In genomic region chr1:30409476-30410152, GRCh38 we compare ENCODE assay signal across 19 cellular contexts.
DNase-seq lines count a peak whose midpoint lies in the region; FAIRE-seq and TF ChIP-seq lines count a peak whose summit lies in the region.
"Had no signal": no experiment of that assay in that cellular context is flagged by ENCODE, and none has a peak within 500 bp of the region (broad histone marks: within the 10 kb centered on the region; RNA-seq: fewer than 3 reads in every experiment).

No MANE protein-coding gene starts in this region.

- H3K4me3 Mint-ChIP-seq in astrocyte (ENCODE audit: unreplicated experiment) (no peak overlapping the region), progenitor cell of endocrine pancreas (ENCODE audit: low read depth) (no peak overlapping the region)
- H3K4me3 Mint-ChIP-seq: activated naive CD8-positive, alpha-beta T cell treated with anti-CD3 and anti-CD28 coated beads, Interleukin-2, amount 50 U/mL, for 24 hours had no signal

- H3K27me3 ChIP-seq in BLaER1 (no peaks in the 10 kb centered on the region), astrocyte (ENCODE audit: insufficient read depth, low read length) (peaks cover 2% of the 10 kb centered on the region)
- H3K27me3 ChIP-seq: cardiac muscle cell had no signal

- H3K4me2 ChIP-seq in BLaER1, result peak overlapping the region; percentile 78
- no peak overlapping the region for H3K4me2 ChIP-seq in astrocyte (ENCODE audit: low read length)
- H3K4me2 ChIP-seq: KMS-11 had no signal

- peak; percentile 2 for DNase-seq in ELR (ENCODE audit: low read depth)
- DNase-seq in astrocyte (ENCODE audit: low read depth), result peak; percentile 19
- peak; percentile 8 for DNase-seq in progenitor cell of endocrine pancreas (ENCODE audit: low spot score, unreplicated experiment)
- DNase-seq in glomerular visceral epithelial cell (ENCODE audit: extremely low spot score), result no peak
- no peak for DNase-seq in NCI-H2171 treated with DMSO at 0.1 percent for 48 hours (lab: John Stamatoyannopoulos, UW)
- DNase-seq in activated gamma-delta T cell (lab: John Stamatoyannopoulos, UW), result no peak
- DNase-seq in NCI-H2081 (lab: John Stamatoyannopoulos, UW), result no peak
- DNase-seq: activated naive CD8-positive, alpha-beta T cell treated with anti-CD3 and anti-CD28 coated beads, Interleukin-2, amount 50 U/mL, for 24 hours; activated T-cell treated with anti-CD3 and anti-CD28 coated beads, Interleukin-2, amount 50 U/mL, for 1 hour; COR-L47; GDM1; left ventricle myocardium superior; NCI-H1048; stimulated activated CD4-positive, alpha-beta T cell treated with anti-CD3 and anti-CD28 coated beads, Interleukin-2, amount 100 ng/mL, for 48 hours; T1000 had no signal

- H2AFZ ChIP-seq in astrocyte (ENCODE audit: low read depth, low read length), result no peak overlapping the region

- TF ChIP-seq CTCF in astrocyte (IDR thresholded peaks at IDR 0.05; ENCODE audit: insufficient read depth, low read depth, low read length), result no peak
- TF ChIP-seq CTCF in progenitor cell of endocrine pancreas (IDR thresholded peaks at IDR 0.05; ENCODE audit: unreplicated experiment), result no peak

- H4K20me1 ChIP-seq in BLaER1 (no peaks in the 10 kb centered on the region), astrocyte (ENCODE audit: insufficient read depth, low read length) (no peaks in the 10 kb centered on the region)

- H3K4me1 ChIP-seq in BLaER1, result peaks cover 72% of the 10 kb centered on the region
- peaks cover 20% of the 10 kb centered on the region for H3K4me1 ChIP-seq in astrocyte (ENCODE audit: insufficient read depth, low read length)

- H3K36me3 Mint-ChIP-seq in astrocyte (ENCODE audit: low read depth, unreplicated experiment) (no peaks in the 10 kb centered on the region), progenitor cell of endocrine pancreas (ENCODE audit: insufficient read depth) (no peaks in the 10 kb centered on the region)

- no peaks in the 10 kb centered on the region for H3K79me2 ChIP-seq in astrocyte (ENCODE audit: insufficient read depth, low read length)

- H3K27me3 Mint-ChIP-seq in astrocyte (ENCODE audit: low read depth, unreplicated experiment) (peaks cover 41% of the 10 kb centered on the region), progenitor cell of endocrine pancreas (peaks cover 28% of the 10 kb centered on the region)

- H3K27ac Mint-ChIP-seq in astrocyte (ENCODE audit: unreplicated experiment), result no peak overlapping the region
- H3K27ac Mint-ChIP-seq in progenitor cell of endocrine pancreas, result no peak overlapping the region
- H3K27ac Mint-ChIP-seq: activated naive CD8-positive, alpha-beta T cell treated with anti-CD3 and anti-CD28 coated beads, Interleukin-2, amount 50 U/mL, for 24 hours had no signal

- H3K9me3 Mint-ChIP-seq in astrocyte (ENCODE audit: unreplicated experiment) (peaks cover 1% of the 10 kb centered on the region), progenitor cell of endocrine pancreas (ENCODE audit: low read depth) (no peaks in the 10 kb centered on the region)
- H3K9me3 Mint-ChIP-seq: activated naive CD8-positive, alpha-beta T cell treated with anti-CD3 and anti-CD28 coated beads, Interleukin-2, amount 50 U/mL, for 24 hours had no signal

- H3K27ac ChIP-seq in BLaER1 (no peak overlapping the region), astrocyte (ENCODE audit: low read depth, low read length) (no peak overlapping the region)
- H3K27ac ChIP-seq: cardiac muscle cell, KMS-11 had no signal

- H3K4me3 ChIP-seq in BLaER1 (no peak overlapping the region), astrocyte (ENCODE audit: insufficient read depth, low read depth, low read length) (no peak overlapping the region)
- H3K4me3 ChIP-seq: cardiac muscle cell had no signal

- H3K4me1 Mint-ChIP-seq in astrocyte (ENCODE audit: low read depth, unreplicated experiment) (peaks cover 6% of the 10 kb centered on the region), progenitor cell of endocrine pancreas (ENCODE audit: low read depth) (no peaks in the 10 kb centered on the region)
- H3K4me1 Mint-ChIP-seq: activated naive CD8-positive, alpha-beta T cell treated with anti-CD3 and anti-CD28 coated beads, Interleukin-2, amount 50 U/mL, for 24 hours had no signal

- no peak for FAIRE-seq in astrocyte (lab: Jason Lieb, UNC)
- FAIRE-seq: GM12891 had no signal

- no peaks in the 10 kb centered on the region for H3K9me3 ChIP-seq in BLaER1
- no peaks in the 10 kb centered on the region for H3K9me3 ChIP-seq in astrocyte (ENCODE audit: insufficient read depth, low read depth, low read length)

- H3K9ac ChIP-seq in BLaER1 (no peak overlapping the region), astrocyte (ENCODE audit: low read length) (no peak overlapping the region)
- H3K9ac ChIP-seq: KMS-11 had no signal

- H3K36me3 ChIP-seq in BLaER1 (no peaks in the 10 kb centered on the region), astrocyte (ENCODE audit: insufficient read depth, low read length) (no peaks in the 10 kb centered on the region)
- H3K36me3 ChIP-seq: cardiac muscle cell had no signal

Comparison
In these comparisons a context has a peak if more than half of its experiments do, and no peak if none do; other contexts are left out.
1. DNase-seq: peak in ELR (single experiment), astrocyte (single experiment) and progenitor cell of endocrine pancreas (single experiment); none in glomerular visceral epithelial cell (single experiment), NCI-H2171 treated with DMSO at 0.1 percent for 48 hours (single experiment), activated gamma-delta T cell (single experiment) and NCI-H2081 (0 of 2).